ENCODE assay signal across 22 cellular contexts in the genomic region with DNA sequence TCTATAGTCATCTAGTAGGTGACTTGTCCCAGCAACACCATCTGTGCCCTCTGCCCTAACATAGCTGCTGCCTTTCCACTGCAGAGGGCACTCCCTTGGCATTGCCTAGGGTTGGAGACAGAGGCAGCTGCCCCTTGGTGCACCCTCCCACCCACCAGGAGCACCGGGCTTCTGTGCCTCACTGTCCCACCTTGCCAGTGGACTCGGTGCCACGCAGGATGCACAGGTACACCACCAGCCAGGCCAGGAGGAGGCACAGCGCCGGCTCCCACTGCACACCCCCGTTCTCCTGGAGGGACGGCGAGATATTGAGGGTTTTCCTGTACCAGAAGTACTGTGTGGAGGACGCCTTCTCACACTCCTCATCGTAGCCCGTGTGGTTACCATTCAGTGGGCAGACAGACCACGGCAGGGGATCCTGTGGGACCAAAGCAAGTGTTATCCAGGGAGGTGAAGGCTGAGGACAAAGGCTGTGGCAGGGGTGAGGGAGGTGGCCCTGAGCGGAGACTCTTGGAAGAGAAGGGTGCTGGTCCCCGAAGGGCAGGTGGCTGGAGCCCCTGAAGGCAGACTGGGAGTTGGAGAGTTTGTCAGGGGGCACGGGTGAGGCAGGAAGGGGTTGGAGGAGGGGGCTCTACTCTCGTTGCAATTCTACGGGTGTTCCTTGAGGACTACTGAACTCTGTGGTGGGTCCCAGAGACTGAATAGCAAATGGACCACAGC. TPM values are rescaled to one million over a fixed set of nuclear protein-coding genes. Genes with fewer than 3 reads are reported as not detected.
"Had no signal": no experiment of that assay in that cellular context is flagged by ENCODE, and none has a peak within 500 bp of the region (broad histone marks: within the 10 kb centered on the region; RNA-seq: fewer than 3 reads in every experiment).

No MANE protein-coding gene starts in this region.

- H3K9me3 ChIP-seq: SJCRH30, SK-N-SH had no signal

- DNase-seq: activated CD4-positive, alpha-beta T cell treated with anti-CD3 and anti-CD28 coated beads for 4 hours; activated CD8-positive, alpha-beta T cell treated with anti-CD3 and anti-CD28 coated beads for 36 hours; activated gamma-delta T cell; activated naive CD4-positive, alpha-beta T cell treated with anti-CD3 and anti-CD28 coated beads for 36 hours; activated T-cell treated with anti-CD3 and anti-CD28 coated beads for 4 hours; anterior cingulate cortex; Karpas-422; MM.1S; NCI-H1436; NCI-H1694 treated with DMSO at 0.1 percent for 48 hours; NCI-H510A treated with DMSO at 0.1 percent for 48 hours; NK-92 treated with Interleukin-12 subunit alpha and Interleukin-12 subunit beta, amount 100 ng/mL, for 24 hours; OCI-M1; Right ventricle myocardium superior; SK-N-SH had no signal

- H3K27ac ChIP-seq: RWPE1, SJCRH30 had no signal

- H3K9me3 Mint-ChIP-seq: activated CD8-positive, alpha-beta T cell treated with anti-CD3 and anti-CD28 coated beads for 36 hours; activated naive CD4-positive, alpha-beta T cell treated with anti-CD3 and anti-CD28 coated beads for 36 hours; activated T-helper 17 cell treated with anti-CD3 and anti-CD28 coated beads, Interleukin-2, amount 50 U/mL, for 72 hours had no signal

- H3K4me3 Mint-ChIP-seq: activated CD8-positive, alpha-beta T cell treated with anti-CD3 and anti-CD28 coated beads for 36 hours; activated naive CD4-positive, alpha-beta T cell treated with anti-CD3 and anti-CD28 coated beads for 36 hours; activated naive CD8-positive, alpha-beta T cell; activated T-helper 17 cell treated with anti-CD3 and anti-CD28 coated beads, Interleukin-2, amount 50 U/mL, for 72 hours had no signal

- H3K36me3 Mint-ChIP-seq: activated naive CD8-positive, alpha-beta T cell had no signal

- H3K36me3 ChIP-seq: SJCRH30 had no signal

- H3K4me3 ChIP-seq: K562, SJCRH30 had no signal

- H3K27ac Mint-ChIP-seq: activated CD8-positive, alpha-beta T cell treated with anti-CD3 and anti-CD28 coated beads for 36 hours; activated naive CD4-positive, alpha-beta T cell treated with anti-CD3 and anti-CD28 coated beads for 36 hours; activated naive CD8-positive, alpha-beta T cell; activated T-helper 17 cell treated with anti-CD3 and anti-CD28 coated beads, Interleukin-2, amount 50 U/mL, for 72 hours had no signal

- H3K27me3 ChIP-seq: SJCRH30 had no signal

RNA-seq across cellular contexts. Expression of a gene that starts 20.6 kb away (rescaled TPM):
- total RNA-seq: activated CD8-positive, alpha-beta T cell treated with anti-CD3 and anti-CD28 coated beads for 36 hours; activated naive CD4-positive, alpha-beta T cell treated with anti-CD3 and anti-CD28 coated beads for 36 hours; activated T-helper 17 cell treated with anti-CD3 and anti-CD28 coated beads, Interleukin-2, amount 50 U/mL, for 72 hours; cardiac septum; K562; Right ventricle myocardium superior; SJCRH30; T-helper 1 cell treated with Interleukin-12 subunit alpha and Interleukin-12 subunit beta and Interleukin-4 antibody, amounts not matched to agents 30 ng/mL and 1 ng/mL, for 36 hours had no signal
- polyA plus RNA-seq: K562, SK-N-SH had no signal
